ENCODE assay signal across 19 cellular contexts in genomic region chr20:19924255-19924654, GRCh38.
"Had no signal": no experiment of that assay in that cellular context is flagged by ENCODE, and none has a peak within 500 bp of the region (broad histone marks: within the 10 kb centered on the region; RNA-seq: fewer than 3 reads in every experiment).

No MANE protein-coding gene starts in this region.

- DNase-seq: KBM-7, MV-4-11, NCI-H1092, NCI-H1105 treated with DMSO at 0.1 percent for 48 hours, NCI-H1417 treated with DMSO at 0.1 percent for 48 hours, NCI-H146, NCI-H1694 treated with DMSO at 0.1 percent for 48 hours, NCI-H1930, NCI-H2081, NCI-H2107, NCI-H2227 treated with DMSO at 0.1 percent for 48 hours, NCI-H524, Right ventricle myocardium superior, RPMI8226, SIG-M5 had no signal

- H3K27ac ChIP-seq: HL-60, SJSA1, SK-N-MC had no signal

- H3K36me3 ChIP-seq: SJSA1 had no signal

- H3K27me3 ChIP-seq: SJSA1 had no signal

- FAIRE-seq: RCC 7860 had no signal

- H3K9me3 ChIP-seq: SJSA1 had no signal

- H3K4me1 ChIP-seq: SJSA1 had no signal

- H3K4me3 ChIP-seq: SJSA1, SK-N-MC had no signal
